13 cellular contexts compared by ENCODE assay signal in genomic region chr7:127667017-127667670, GRCh38. TPM values are rescaled to one million over a fixed set of nuclear protein-coding genes. Genes with fewer than 3 reads are reported as not detected.
DNase-seq lines count a peak whose midpoint lies in the region; ATAC-seq, FAIRE-seq and TF ChIP-seq lines count a peak whose summit lies in the region.
"Had no signal": no experiment of that assay in that cellular context is flagged by ENCODE, and none has a peak within 500 bp of the region (broad histone marks: within the 10 kb centered on the region; RNA-seq: fewer than 3 reads in every experiment).

No MANE protein-coding gene starts in this region.

- in situ Hi-C loops in HepG2 (cut with HindIII; ENCODE audit: extremely low pct_ligation_motif_present, low pct_unique_long_range_greater_than_20kb): no loop called here

- H3K27ac Mint-ChIP-seq in MCF 10A (ENCODE audit: low read depth, unreplicated experiment): peak overlapping the region; percentile 41
- H3K27ac Mint-ChIP-seq: T-helper 1 cell treated with Interleukin-12 subunit alpha and Interleukin-12 subunit beta and Interleukin-4 antibody, amounts not matched to agents 30 μg/mL and 1 μg/mL, for 36 hours had no signal

- H3K4me2 ChIP-seq in PC-9 (peak overlapping the region; percentile 52), HepG2 (ENCODE audit: low read depth, low read length) (no peak overlapping the region)

- intact Hi-C loops in MCF 10A (cut with micrococcal nuclease): no loop called here
- intact Hi-C loops in breast epithelium (cut with DNase I; ENCODE audit: low total_unique reads): no loop called here
- intact Hi-C loops in PC-9 (cut with micrococcal nuclease; ENCODE audit: unreplicated experiment): no loop called here
- intact Hi-C loops in lower leg skin (cut with DNase I; ENCODE audit: low total_unique reads): no loop called here
- intact Hi-C loops in HepG2 (cut with micrococcal nuclease; ENCODE audit: unreplicated experiment): no loop called here

- H3K4me3 ChIP-seq in breast epithelium (no peak overlapping the region), PC-9 (no peak overlapping the region), lower leg skin (ENCODE audit: low read depth, poor library complexity, severe bottlenecking) (no peak overlapping the region), HepG2 (replicated peaks in 1 of 3; ENCODE audit: insufficient read depth in 1 of 3, low read depth in 2 of 3, low read length in 3 of 3) (no peak overlapping the region)

- H3K9ac ChIP-seq in HepG2 (ENCODE audit: insufficient read depth, low read depth, low read length): no peak overlapping the region

- H3K27ac ChIP-seq in breast epithelium (no peak overlapping the region), PC-9 (peak overlapping the region; percentile 78), epithelial cell of prostate (peak overlapping the region; percentile 79), HepG2 (ENCODE audit: extremely low read length, insufficient read depth, low read length) (no peak overlapping the region)

- 83 to 88% methylated on average over 3 of the region's 3 CpGs for WGBS in lower leg skin, 2 donors
- 95% methylated on average over 3 of the region's 3 CpGs for whole genome bisulfite sequencing in HepG2 (ENCODE audit: low lambda C conversion rate)

- H3K27me3 ChIP-seq in breast epithelium (no peaks in the 10 kb centered on the region), PC-9 (ENCODE audit: insufficient read depth, low read depth) (no peaks in the 10 kb centered on the region), HepG2 (ENCODE audit: control insufficient read depth in 1 of 2, insufficient read depth in 2 of 2, low read length in 2 of 2) (no peaks in the 10 kb centered on the region)

- H4K20me1 ChIP-seq in PC-9 (ENCODE audit: insufficient read depth) (peaks cover 91% of the 10 kb centered on the region), HepG2 (ENCODE audit: insufficient read depth, low read length) (peaks cover 56% of the 10 kb centered on the region)

- TF ChIP-seq CTCF in MCF 10A (IDR thresholded peaks at IDR 0.05; ENCODE audit: unreplicated experiment) (no peak), breast epithelium (IDR thresholded peaks at IDR 0.05) (no peak), PC-9 (conservative IDR thresholded peaks at IDR 0.05) (no peak), lower leg skin (IDR thresholded peaks at IDR 0.05) (no peak), HepG2 (CRISPR knock-in tag; IDR thresholded peaks at IDR 0.05) (no peak)

- H3F3A ChIP-seq in PC-9 (ENCODE audit: insufficient read depth, low read depth): peaks cover 24% of the 10 kb centered on the region; the same call in 1 of the 2 replicates

- H3K9me3 ChIP-seq in breast epithelium: no peaks in the 10 kb centered on the region
- no peaks in the 10 kb centered on the region for H3K9me3 ChIP-seq in PC-9 (ENCODE audit: insufficient read depth, low read depth)
- no peaks in the 10 kb centered on the region for H3K9me3 ChIP-seq in HepG2 (ENCODE audit: low read length)

- BruUV-seq in MCF 10A (replicated peaks; lab: Mats Ljungman, UMichigan): no TSS peak
- BruUV-seq in PC-9 (replicated peaks; lab: Mats Ljungman, UMichigan): no TSS peak
- no TSS peak for BruUV-seq in HepG2 (replicated peaks; lab: Mats Ljungman, UMichigan)

- H3K4me3 Mint-ChIP-seq in MCF 10A (ENCODE audit: unreplicated experiment): peak overlapping the region; percentile 36
- H3K4me3 Mint-ChIP-seq: CD8-positive, alpha-beta memory T cell; T-helper 1 cell treated with Interleukin-12 subunit alpha and Interleukin-12 subunit beta and Interleukin-4 antibody, amounts not matched to agents 30 μg/mL and 1 μg/mL, for 36 hours had no signal

- no peaks in the 10 kb centered on the region for H3K9me2 ChIP-seq in PC-9 (ENCODE audit: insufficient read depth)

- TF ChIP-seq EP300 in HepG2 (IDR thresholded peaks at IDR 0.05; ENCODE audit: low read depth in 2 of 2, low read length in 2 of 2) (no peak), HepG2 (CRISPR knock-in tag; IDR thresholded peaks at IDR 0.05; ENCODE audit: borderline replicate concordance) (no peak)

- DNase-seq in MCF 10A (ENCODE audit: unreplicated experiment) (peak; percentile 49), breast epithelium (ENCODE audit: low spot score in 2 of 2) (no peak), PC-9 (peak in 1 of 2 experiments; percentile 86), epithelial cell of prostate (ENCODE audit: low read depth, low spot score) (peak; percentile 31), lower leg skin (ENCODE audit: low spot score in 2 of 2) (no peak), HepG2 (ENCODE audit: low spot score) (no peak), NCI-H510A (lab: John Stamatoyannopoulos, UW) (no peak), putamen (ENCODE audit: low spot score) (no peak)
- DNase-seq: CD8-positive, alpha-beta memory T cell; NCI-H2029 treated with DMSO at 0.1 percent for 48 hours had no signal

- no peaks in the 10 kb centered on the region for H3K9me3 Mint-ChIP-seq in MCF 10A (ENCODE audit: unreplicated experiment)
- H3K9me3 Mint-ChIP-seq: CD8-positive, alpha-beta memory T cell; T-helper 1 cell treated with Interleukin-12 subunit alpha and Interleukin-12 subunit beta and Interleukin-4 antibody, amounts not matched to agents 30 μg/mL and 1 μg/mL, for 36 hours had no signal

- H2AFZ ChIP-seq in PC-9: no peak overlapping the region
- no peak overlapping the region for H2AFZ ChIP-seq in HepG2 (ENCODE audit: low read length)

- peaks cover 61% of the 10 kb centered on the region for H3K4me1 Mint-ChIP-seq in MCF 10A (ENCODE audit: insufficient read depth, unreplicated experiment)

- no peak for FAIRE-seq in HepG2 (lab: Jason Lieb, UNC)

- H3K36me3 ChIP-seq in breast epithelium: no peaks in the 10 kb centered on the region
- peaks cover 33% of the 10 kb centered on the region for H3K36me3 ChIP-seq in PC-9 (ENCODE audit: low read depth)
- H3K36me3 ChIP-seq in HepG2 (replicated peaks in 1 of 2; ENCODE audit: control insufficient read depth in 1 of 2, insufficient read depth in 2 of 2, low read length in 2 of 2): peaks cover 9 to 57% of the 10 kb centered on the region in 2 experiments; a peak in 4 of 5 replicates

- POLR2A ChIA-PET in MCF 10A (lab: Yijun Ruan, JAX) (interaction anchor here (0.6 to 2.4 kb wide), 6 partner anchors 9 to 275 kb away, joined by 3 to 17 read pairs (median 4); partner anchors contain the start of genes SND1 and ZNF800), PC-9 (lab: Charles Lee; ENCODE audit: unreplicated experiment) (interaction anchor here (0.6 to 0.7 kb wide), 3 partner anchors 79 to 412 kb away, joined by 3 to 7 read pairs (median 4); no protein-coding TSS in a partner anchor), HepG2 (lab: Yijun Ruan, JAX) (no interaction called here)

- no peak for TF ChIP-seq POLR2A in breast epithelium (IDR thresholded peaks at IDR 0.05)
- TF ChIP-seq POLR2A in lower leg skin (IDR thresholded peaks at IDR 0.05): no peak
- no peak for TF ChIP-seq POLR2A in HepG2 (IDR thresholded peaks at IDR 0.05; ENCODE audit: insufficient read depth in 1 of 2, low read depth in 2 of 2, low read length in 2 of 2)

- H3K27me3 Mint-ChIP-seq in MCF 10A (ENCODE audit: insufficient read depth, unreplicated experiment): no peaks in the 10 kb centered on the region
- H3K27me3 Mint-ChIP-seq: CD8-positive, alpha-beta memory T cell had no signal

- CTCF ChIA-PET in MCF 10A (lab: Yijun Ruan, JAX): interaction anchor here (0.7 to 1.4 kb wide), 2 partner anchors 43 to 67 kb away, joined by 3 to 4 read pairs; no protein-coding TSS in a partner anchor
- CTCF ChIA-PET in PC-9 (lab: Charles Lee): interaction anchor here (0.6 kb wide), 1 partner anchor 145 kb away, joined by 4 read pairs; no protein-coding TSS in a partner anchor
- CTCF ChIA-PET in HepG2 (lab: Yijun Ruan, JAX; ENCODE audit: low intra/inter-chr PET ratio, low total read pairs): no interaction called here

- H3K79me2 ChIP-seq in PC-9 (ENCODE audit: low read depth) (peaks cover 100% of the 10 kb centered on the region), HepG2 (ENCODE audit: insufficient read depth, low read length) (peaks cover 93% of the 10 kb centered on the region)

- TF ChIP-seq RAD21 in HepG2 (CRISPR knock-in tag; IDR thresholded peaks at IDR 0.05): no peak

- H3K36me3 Mint-ChIP-seq in MCF 10A (ENCODE audit: insufficient read depth, unreplicated experiment): peaks cover 46% of the 10 kb centered on the region

- H3K4me1 ChIP-seq in breast epithelium (no peaks in the 10 kb centered on the region), PC-9 (replicated peaks; ENCODE audit: insufficient read depth) (peaks cover 33% of the 10 kb centered on the region), HepG2 (ENCODE audit: insufficient read depth, low read length) (peaks cover 44% of the 10 kb centered on the region)

- no peak for ATAC-seq in HepG2

RNA-seq across cellular contexts. Expression of gene SND1, which starts 15.2 kb away (rescaled TPM):
- 291 and 297 TPM in 2 replicates for total RNA-seq in MCF 10A (2022)
- 100 to 1,000 TPM in 2 of 3 donors, 10 to 100 TPM in 1; 83.5 to 131 (median 120) TPM for total RNA-seq in breast epithelium
- 219 and 273 TPM in 2 replicates for total RNA-seq in PC-9 (2021)
- 10 to 100 TPM; 62.0 to 89.4 (median 82.1) TPM for total RNA-seq in lower leg skin
- total RNA-seq in HepG2 (2016; rRNA removed; fragmentation: Illumina TruSeq; extraction: Trizol): 170 and 182 TPM in 2 replicates
- total RNA-seq in HepG2 (2016; cell fraction: cytosol; rRNA removed; fragmentation: Illumina TruSeq; extraction: Trizol; ENCODE audit: low read depth): 34.5 and 40.2 TPM in 2 replicates
- total RNA-seq in HepG2 (2016; cell fraction: insoluble cytoplasmic fraction; rRNA removed; fragmentation: Illumina TruSeq; extraction: Trizol): 155 and 182 TPM in 2 replicates
- 84.3 and 94.4 TPM in 2 replicates for total RNA-seq in HepG2 (2016; cell fraction: membrane; rRNA removed; fragmentation: Illumina TruSeq; extraction: Trizol)
- 172 and 175 TPM in 2 replicates for total RNA-seq in HepG2 (2016; cell fraction: nucleus; rRNA removed; fragmentation: Illumina TruSeq; extraction: Trizol)
- 110 and 126 TPM in 2 replicates for polyA plus RNA-seq in HepG2 (2011; rRNA removed)
- 131 and 133 TPM in 2 replicates for polyA plus RNA-seq in HepG2 (2011; cell fraction: cytosol; rRNA removed)
- polyA plus RNA-seq in HepG2 (2011; cell fraction: nucleus; rRNA removed): 69.2 and 72.7 TPM in 2 replicates
- 165 and 216 TPM in 2 replicates for polyA plus RNA-seq in HepG2 (2012)
- polyA plus RNA-seq in HepG2 (2016; cell fraction: cytosol; fragmentation: Illumina TruSeq; extraction: Trizol; ENCODE audit: low read depth): 22.2 and 26.2 TPM in 2 replicates
- 124 and 140 TPM in 2 replicates for polyA plus RNA-seq in HepG2 (2016; cell fraction: insoluble cytoplasmic fraction; fragmentation: Illumina TruSeq; extraction: Trizol; ENCODE audit: low read depth)
- polyA plus RNA-seq in HepG2 (2016; cell fraction: membrane; fragmentation: Illumina TruSeq; extraction: Trizol; ENCODE audit: low read depth): 49.9 and 61.8 TPM in 2 replicates
- 108 TPM in 2 replicates for polyA plus RNA-seq in HepG2 (2016; cell fraction: nucleus; fragmentation: Illumina TruSeq; extraction: Trizol; ENCODE audit: insufficient read depth, low read depth)
- 268 and 294 TPM in 2 replicates for polyA minus RNA-seq in HepG2 (2011; rRNA and poly(A)+ RNA removed; ENCODE audit: low replicate concordance)
- 168 and 188 TPM in 2 replicates for polyA minus RNA-seq in HepG2 (2011; cell fraction: cytosol; rRNA and poly(A)+ RNA removed)
- 266 and 305 TPM in 2 replicates for polyA minus RNA-seq in HepG2 (2011; cell fraction: nucleus; rRNA and poly(A)+ RNA removed)

RNA-seq across cellular contexts. Expression of gene PAX4, which starts 49.2 kb away (rescaled TPM):
- not detected in 2 replicates for total RNA-seq in MCF 10A (2022)
- total RNA-seq in breast epithelium: not detected
- not detected in 2 replicates for total RNA-seq in PC-9 (2021)
- not detected for total RNA-seq in lower leg skin
- total RNA-seq in HepG2 (2016; rRNA removed; fragmentation: Illumina TruSeq; extraction: Trizol): not detected in 2 replicates
- total RNA-seq in HepG2 (2016; cell fraction: cytosol; rRNA removed; fragmentation: Illumina TruSeq; extraction: Trizol; ENCODE audit: low read depth): not detected in 2 replicates
- not detected in 2 replicates for total RNA-seq in HepG2 (2016; cell fraction: insoluble cytoplasmic fraction; rRNA removed; fragmentation: Illumina TruSeq; extraction: Trizol)
- total RNA-seq in HepG2 (2016; cell fraction: membrane; rRNA removed; fragmentation: Illumina TruSeq; extraction: Trizol): not detected in 2 replicates
- total RNA-seq in HepG2 (2016; cell fraction: nucleus; rRNA removed; fragmentation: Illumina TruSeq; extraction: Trizol): not detected in 2 replicates
- not detected in 2 replicates for polyA plus RNA-seq in HepG2 (2011; rRNA removed)
- not detected in 2 replicates for polyA plus RNA-seq in HepG2 (2011; cell fraction: cytosol; rRNA removed)
- not detected in 2 replicates for polyA plus RNA-seq in HepG2 (2011; cell fraction: nucleus; rRNA removed)
- polyA plus RNA-seq in HepG2 (2012): not detected in 2 replicates
- polyA plus RNA-seq in HepG2 (2016; cell fraction: cytosol; fragmentation: Illumina TruSeq; extraction: Trizol; ENCODE audit: low read depth): not detected in 2 replicates
- polyA plus RNA-seq in HepG2 (2016; cell fraction: insoluble cytoplasmic fraction; fragmentation: Illumina TruSeq; extraction: Trizol; ENCODE audit: low read depth): not detected in 2 replicates
- polyA plus RNA-seq in HepG2 (2016; cell fraction: membrane; fragmentation: Illumina TruSeq; extraction: Trizol; ENCODE audit: low read depth): not detected in 2 replicates
- polyA plus RNA-seq in HepG2 (2016; cell fraction: nucleus; fragmentation: Illumina TruSeq; extraction: Trizol; ENCODE audit: insufficient read depth, low read depth): not detected in 2 replicates
- polyA minus RNA-seq in HepG2 (2011; rRNA and poly(A)+ RNA removed; ENCODE audit: low replicate concordance): not detected in 2 replicates
- not detected in 2 replicates for polyA minus RNA-seq in HepG2 (2011; cell fraction: cytosol; rRNA and poly(A)+ RNA removed)
- polyA minus RNA-seq in HepG2 (2011; cell fraction: nucleus; rRNA and poly(A)+ RNA removed): not detected in 2 replicates
- total RNA-seq: CD8-positive, alpha-beta memory T cell; sciatic nerve; temporal lobe had no signal
- polyA plus RNA-seq: CD8-positive, alpha-beta memory T cell had no signal

Comparison
In these comparisons a context has a peak if more than half of its experiments do, and no peak if none do; other contexts are left out.
1. DNase-seq: peak in MCF 10A (single experiment) and epithelial cell of prostate (single experiment); none in breast epithelium (0 of 2), lower leg skin (0 of 2), HepG2 (single experiment), NCI-H510A (single experiment) and putamen (single experiment).
2. H3K27ac ChIP-seq: peak in PC-9 (single experiment) and epithelial cell of prostate (single experiment); none in breast epithelium (0 of 2) and HepG2 (single experiment).